Comparison of ENCODE assay signal across 1 cellular context in the genomic region with DNA sequence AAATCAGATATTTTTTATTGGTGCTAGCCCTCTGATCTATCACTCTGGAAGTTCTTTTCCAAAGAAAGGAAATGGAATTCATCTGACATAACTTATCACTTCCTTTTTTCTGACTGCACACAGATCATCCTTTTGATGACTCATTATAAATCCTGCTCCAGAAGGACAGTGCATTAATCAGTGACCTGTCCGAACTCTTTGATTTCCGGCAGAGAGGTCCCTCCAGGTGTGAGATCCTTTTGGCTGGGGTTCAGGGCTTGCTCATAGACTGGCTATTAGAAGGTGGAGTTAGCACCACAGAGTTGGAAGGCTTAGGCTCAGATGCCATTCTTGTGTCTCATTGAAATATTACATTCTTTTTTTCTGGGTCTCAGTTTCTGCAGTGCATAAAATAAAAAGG.
TF ChIP-seq lines count a peak whose summit lies in the region.

No MANE protein-coding gene starts in this region.

TF ChIP-seq in K562, 482 proteins besides CTCF, POLR2A, EP300 and RAD21 (continued from another document):
- TF ChIP-seq, protein P1, sequence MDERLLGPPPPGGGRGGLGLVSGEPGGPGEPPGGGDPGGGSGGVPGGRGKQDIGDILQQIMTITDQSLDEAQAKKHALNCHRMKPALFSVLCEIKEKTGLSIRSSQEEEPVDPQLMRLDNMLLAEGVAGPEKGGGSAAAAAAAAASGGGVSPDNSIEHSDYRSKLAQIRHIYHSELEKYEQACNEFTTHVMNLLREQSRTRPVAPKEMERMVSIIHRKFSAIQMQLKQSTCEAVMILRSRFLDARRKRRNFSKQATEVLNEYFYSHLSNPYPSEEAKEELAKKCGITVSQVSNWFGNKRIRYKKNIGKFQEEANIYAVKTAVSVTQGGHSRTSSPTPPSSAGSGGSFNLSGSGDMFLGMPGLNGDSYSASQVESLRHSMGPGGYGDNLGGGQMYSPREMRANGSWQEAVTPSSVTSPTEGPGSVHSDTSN (CRISPR knock-in tag; IDR thresholded peaks at IDR 0.05; ENCODE audit: low read depth) = no peak
- TF ChIP-seq, protein P1 (tag; conservative IDR thresholded peaks at IDR 0.05; ENCODE audit: low read depth) = peak; percentile 38; the same call in 1 of the 2 replicates
- TF ChIP-seq MAFG (tag; conservative IDR thresholded peaks at IDR 0.05) = peak; percentile 28; the same call in 1 of the 2 replicates
TF ChIP-seq in K562: peak in this region for 9.
